ENCODE assay signal across 14 cellular contexts in the genomic region with DNA sequence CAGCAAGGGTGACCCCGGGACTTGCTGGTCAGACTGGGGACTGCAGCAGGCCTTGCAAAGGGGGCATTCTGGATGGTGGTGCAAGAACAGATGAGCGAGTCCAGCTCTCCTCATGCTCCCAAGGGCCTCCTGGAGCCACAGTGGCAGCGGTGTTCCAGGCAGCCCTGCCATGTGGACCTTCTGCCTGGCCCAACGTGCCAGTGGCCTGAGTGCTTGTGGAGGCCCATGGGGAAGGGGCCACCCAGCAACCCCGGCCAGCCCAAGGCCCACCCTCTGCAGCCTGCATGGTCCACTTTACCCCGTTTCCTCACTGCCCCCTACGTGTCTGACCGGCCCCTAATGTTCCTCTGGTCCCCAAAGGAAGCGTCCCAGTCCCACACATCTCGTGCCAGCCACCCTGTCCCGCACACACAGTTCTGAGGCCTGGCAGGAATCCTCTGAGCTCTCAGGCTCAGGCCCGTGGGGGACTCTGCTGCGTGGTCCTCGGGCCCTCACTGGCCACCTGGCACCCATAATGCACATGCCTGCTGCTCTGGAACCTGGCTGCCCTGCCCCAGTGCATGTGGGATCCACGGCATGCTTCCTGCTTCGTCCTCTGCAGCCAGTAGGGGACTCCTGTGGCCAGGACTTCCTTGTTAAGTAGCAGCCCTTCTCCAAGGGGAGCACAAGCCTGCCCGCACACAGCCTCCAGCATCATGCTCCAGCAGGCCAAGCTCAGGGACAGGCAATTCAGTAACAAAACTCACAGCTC.
DNase-seq lines count a peak whose midpoint lies in the region; ATAC-seq, FAIRE-seq and TF ChIP-seq lines count a peak whose summit lies in the region.
"Had no signal": no experiment of that assay in that cellular context is flagged by ENCODE, and none has a peak within 500 bp of the region (broad histone marks: within the 10 kb centered on the region; RNA-seq: fewer than 3 reads in every experiment).

No MANE protein-coding gene starts in this region.

- intact Hi-C loops in K562 (cut with micrococcal nuclease), result loop anchor here (1.0 to 10.0 kb wide), 3 partner anchors 108 to 258 kb away; partner anchors contain the start of genes CLTCL1, ESS2 and SLC25A1
- intact Hi-C loops in left colon (cut with DNase I, micrococcal nuclease), result no loop called here
- intact Hi-C loops in activated CD4-positive, alpha-beta T cell treated with anti-CD3 and anti-CD28 coated beads, Interleukin-2, amount 10 ng/mL, durations not matched to agents 24 days and 14 days (cut with micrococcal nuclease), result no loop called here
- intact Hi-C loops in spleen (cut with DNase I; ENCODE audit: low total_unique reads), result no loop called here

- H3K9me1 ChIP-seq in K562 (ENCODE audit: control insufficient read depth, insufficient read depth, low read length), result peaks cover 19% of the 10 kb centered on the region

- no peak overlapping the region for H3K4me3 Mint-ChIP-seq in activated CD4-positive, alpha-beta T cell treated with anti-CD3 and anti-CD28 coated beads, Interleukin-2, amount 10 ng/mL, durations not matched to agents 24 days and 14 days

- H3K4me1 ChIP-seq in BE2C (no peaks in the 10 kb centered on the region), HEK293 (ENCODE audit: control insufficient read depth, insufficient read depth, low read length) (no peaks in the 10 kb centered on the region), K562 (replicated peaks in 1 of 2; ENCODE audit: control insufficient read depth in 2 of 2, insufficient read depth in 2 of 2, low read length in 2 of 2) (peaks cover 0 to 36% of the 10 kb centered on the region in 2 experiments; a peak in 1 of 5 replicates), spleen (peaks cover 0 to 6% (median 0%) of the 10 kb centered on the region in 6 donors)

- TF ChIP-seq RAD21 in K562 (CRISPR knock-in tag; conservative IDR thresholded peaks at IDR 0.05 in 1 of 2, IDR thresholded peaks at IDR 0.05 in 1 of 2), result peak in 1 of 2 experiments; percentile 46; a peak in 1 of 4 replicates

- no peak overlapping the region for H3K4me3 ChIP-seq in BE2C (ENCODE audit: low read depth, low read length)
- no peak overlapping the region for H3K4me3 ChIP-seq in HEK293 (ENCODE audit: low read depth, low read length)
- H3K4me3 ChIP-seq in K562, result no peak overlapping the region
- no peak overlapping the region for H3K4me3 ChIP-seq in spleen

- CTCF ChIA-PET in HEK293 (lab: Yijun Ruan, JAX) (interaction anchor here (0.8 to 1.4 kb wide), 5 partner anchors 10 to 127 kb away, joined by 3 to 6 read pairs (median 4); no protein-coding TSS in a partner anchor), K562 (lab: Yijun Ruan, JAX; ENCODE audit: low intra/inter-chr PET ratio) (interaction anchor here (0.7 kb wide), 1 partner anchor 48 kb away, joined by 3 read pairs; no protein-coding TSS in a partner anchor)

- WGBS in K562 (ENCODE audit: insufficient coverage, low coverage, missing lambda C conversion rate), result 39% methylated on average over 17 of the region's 17 CpGs
- 81 to 89% (median 87%) methylated on average over 14 to 17 of the region's 17 CpGs for WGBS in spleen, 5 donors

- H3K27ac Mint-ChIP-seq in activated CD4-positive, alpha-beta T cell treated with anti-CD3 and anti-CD28 coated beads, Interleukin-2, amount 10 ng/mL, durations not matched to agents 24 days and 14 days, result no peak overlapping the region

- TF ChIP-seq POLR2A in K562 (conservative IDR thresholded peaks at IDR 0.05) (peak; percentile 68), spleen (IDR thresholded peaks at IDR 0.05) (no peak)

- no peak for TF ChIP-seq EP300 in K562 (IDR thresholded peaks at IDR 0.05; ENCODE audit: low read length)

- no peak for FAIRE-seq in K562 (lab: Jason Lieb, UNC)
- FAIRE-seq: D721Med, HTR-8/SVneo had no signal

- no peak overlapping the region for H3K27ac ChIP-seq in HEK293 (ENCODE audit: extremely low read depth, low read depth, low read length)
- H3K27ac ChIP-seq in K562 (ENCODE audit: extremely low read depth, low read depth, low read length), result no peak overlapping the region
- H3K27ac ChIP-seq in spleen, result no peak overlapping the region

- H3K4me1 Mint-ChIP-seq in activated CD4-positive, alpha-beta T cell treated with anti-CD3 and anti-CD28 coated beads, Interleukin-2, amount 10 ng/mL, durations not matched to agents 24 days and 14 days, result no peaks in the 10 kb centered on the region

- in situ Hi-C loops in K562 (cut with MboI), result no loop called here

- H3K9ac ChIP-seq in K562 (ENCODE audit: insufficient read depth in 1 of 2, low read depth in 2 of 2, low read length in 2 of 2), result no peak overlapping the region; a peak in 1 of 4 replicates

- POLR2A ChIA-PET in HEK293 (lab: Yijun Ruan, JAX) (no interaction called here), K562 (lab: Yijun Ruan, JAX) (interaction anchor here (0.6 to 4.3 kb wide), 11 partner anchors 12 to 1398 kb away, joined by 3 to 37 read pairs (median 3); no protein-coding TSS in a partner anchor)

- BruUV-seq in K562 (replicated peaks; lab: Mats Ljungman, UMichigan), result TSS peak; percentile 36

- peaks cover 13% of the 10 kb centered on the region for H3K36me3 ChIP-seq in BE2C
- peaks cover 0 to 41% of the 10 kb centered on the region in 2 experiments; a peak in 1 of 3 replicates for H3K36me3 ChIP-seq in HEK293 (ENCODE audit: control insufficient read depth in 2 of 2, insufficient read depth in 1 of 2, low read length in 2 of 2)
- peaks cover 32% of the 10 kb centered on the region; the same call in 1 of the 3 replicates for H3K36me3 ChIP-seq in K562 (ENCODE audit: control insufficient read depth, insufficient read depth, low read length)
- peaks cover 0 to 54% (median 48%) of the 10 kb centered on the region in 6 donors for H3K36me3 ChIP-seq in spleen

- H3K4me2 ChIP-seq in K562 (ENCODE audit: insufficient read depth, low read length), result no peak overlapping the region

- no peaks in the 10 kb centered on the region for H3K27me3 ChIP-seq in BE2C
- peaks cover 7 to 15% of the 10 kb centered on the region in 2 experiments; a peak in 4 of 5 replicates for H3K27me3 ChIP-seq in K562 (ENCODE audit: control insufficient read depth in 2 of 2, insufficient read depth in 2 of 2, low read length in 2 of 2)
- peaks cover 0 to under 1% (median 0%) of the 10 kb centered on the region in 7 donors for H3K27me3 ChIP-seq in spleen (replicated peaks in 1 of 7)

- H3K27me3 Mint-ChIP-seq in activated CD4-positive, alpha-beta T cell treated with anti-CD3 and anti-CD28 coated beads, Interleukin-2, amount 10 ng/mL, durations not matched to agents 24 days and 14 days, result no peaks in the 10 kb centered on the region

- peak; percentile 8; the same call in 1 of the 2 replicates for TF ChIP-seq CTCF in BE2C (IDR thresholded peaks at IDR 0.05; ENCODE audit: low read depth, low read length)
- TF ChIP-seq CTCF in HEK293 (tag by site-specific recombination; IDR thresholded peaks at IDR 0.05), result no peak
- TF ChIP-seq CTCF in K562 (IDR thresholded peaks at IDR 0.05 in 2 of 3, conservative IDR thresholded peaks at IDR 0.05 in 1 of 3; ENCODE audit: insufficient read depth in 2 of 3, low read depth in 1 of 3, low read length in 3 of 3), result peak; percentile 55 to 62 (median 56); a peak in 5 of 6 replicates
- TF ChIP-seq CTCF in spleen (IDR thresholded peaks at IDR 0.05 in 8 of 11, conservative IDR thresholded peaks at IDR 0.05 in 3 of 11), result no peak

- H3K79me2 ChIP-seq in K562 (ENCODE audit: control insufficient read depth, insufficient read depth, low read length), result no peaks in the 10 kb centered on the region

- peaks cover 7% of the 10 kb centered on the region for H3K36me3 Mint-ChIP-seq in activated CD4-positive, alpha-beta T cell treated with anti-CD3 and anti-CD28 coated beads, Interleukin-2, amount 10 ng/mL, durations not matched to agents 24 days and 14 days (ENCODE audit: low read depth)

- DNase-seq in BE2C, result no peak
- DNase-seq in K562 (ENCODE audit: extremely low read depth in 1 of 4, low spot score in 3 of 4), result peak in 1 of 4 experiments; percentile 65
- no peak for DNase-seq in left colon
- DNase-seq in activated CD4-positive, alpha-beta T cell treated with anti-CD3 and anti-CD28 coated beads, Interleukin-2, amount 10 ng/mL, durations not matched to agents 24 days and 14 days, result no peak
- no peak for DNase-seq in spleen
- DNase-seq: activated CD4-positive, alpha-beta T cell treated with anti-CD3 and anti-CD28 coated beads for 1 hour; activated gamma-delta T cell; NCI-H2107; Right ventricle myocardium superior had no signal

- no peak overlapping the region for H2AFZ ChIP-seq in K562 (ENCODE audit: low read depth, low read length)

- peak; percentile 44 for ATAC-seq in K562
- peak; percentile 15 for ATAC-seq in left colon
- no peak for ATAC-seq in HG02759 (IDR thresholded peaks at IDR 0.05; ENCODE audit: unreplicated experiment)
- no peak for ATAC-seq in GM18498 (IDR thresholded peaks at IDR 0.05; ENCODE audit: unreplicated experiment)

- H3K9me3 ChIP-seq in BE2C (no peaks in the 10 kb centered on the region), HEK293 (ENCODE audit: control insufficient read depth, insufficient read depth, low read depth, low read length) (no peaks in the 10 kb centered on the region), K562 (replicated peaks; ENCODE audit: control insufficient read depth, insufficient read depth, low read depth, low read length) (no peaks in the 10 kb centered on the region), spleen (no peaks in the 10 kb centered on the region)

- H4K20me1 ChIP-seq in K562 (replicated peaks; ENCODE audit: control insufficient read depth, insufficient read depth, low read length), result peaks cover 39% of the 10 kb centered on the region

- no peaks in the 10 kb centered on the region for H3K9me3 Mint-ChIP-seq in activated CD4-positive, alpha-beta T cell treated with anti-CD3 and anti-CD28 coated beads, Interleukin-2, amount 10 ng/mL, durations not matched to agents 24 days and 14 days

TF ChIP-seq in HEK293, 187 proteins besides CTCF, POLR2A, EP300 and RAD21 (continues in another document):
- TF ChIP-seq ZNF404 (tag by site-specific recombination; IDR thresholded peaks at IDR 0.05), result no peak
- TF ChIP-seq ZNF624 (tag by site-specific recombination; IDR thresholded peaks at IDR 0.05), result no peak
- TF ChIP-seq ZNF274 (IDR thresholded peaks at IDR 0.05; ENCODE audit: low read length), result no peak
- TF ChIP-seq ZNF274 (tag by site-specific recombination; IDR thresholded peaks at IDR 0.05; ENCODE audit: borderline replicate concordance), result no peak
- TF ChIP-seq ZNF596 (tag by site-specific recombination; IDR thresholded peaks at IDR 0.05), result no peak
- no peak for TF ChIP-seq OSR2 (tag by site-specific recombination; IDR thresholded peaks at IDR 0.05)

TF ChIP-seq in K562, 482 proteins besides CTCF, POLR2A, EP300 and RAD21 (continues in another document):
- no peak for TF ChIP-seq WHSC1 (IDR thresholded peaks at IDR 0.05; ENCODE audit: low read length)

Comparison
In these comparisons a context has a peak if more than half of its experiments do, and no peak if none do; other contexts are left out.
1. CTCF ChIP-seq: peak in BE2C (single experiment) and K562 (3 of 3); none in HEK293 (single experiment) and spleen (0 of 11).
2. ATAC-seq: peak in K562 (single experiment) and left colon (single experiment); none in HG02759 (single experiment) and GM18498 (single experiment).